ENCODE assay signal across 10 cellular contexts in genomic region chr3:37946531-37946889, GRCh38. TPM values are rescaled to one million over a fixed set of nuclear protein-coding genes. Genes with fewer than 3 reads are reported as not detected.
DNase-seq lines count a peak whose midpoint lies in the region; ATAC-seq and TF ChIP-seq lines count a peak whose summit lies in the region.
"Had no signal": no experiment of that assay in that cellular context is flagged by ENCODE, and none has a peak within 500 bp of the region (broad histone marks: within the 10 kb centered on the region; RNA-seq: fewer than 3 reads in every experiment).

No MANE protein-coding gene starts in this region.

- no peak for TF ChIP-seq POLR2A in HCT116 (IDR thresholded peaks at IDR 0.05; ENCODE audit: borderline replicate concordance, extremely low read depth, insufficient read depth, insufficient read length)

- H3K27ac ChIP-seq in HCT116 (ENCODE audit: low read depth, low read length): peak overlapping the region; percentile 71

- H3K4me3 ChIP-seq in HCT116 (replicated peaks in 1 of 2; ENCODE audit: low read depth in 1 of 2, low read length in 2 of 2): peak overlapping the region in 1 of 2 experiments; percentile 28; a peak in 1 of 4 replicates

- POLR2A ChIA-PET in HCT116 (lab: Charles Lee): no interaction called here

- no peaks in the 10 kb centered on the region for H3K36me3 ChIP-seq in HCT116 (ENCODE audit: control insufficient read depth in 1 of 2, insufficient read depth in 2 of 2, low read length in 2 of 2)

- no TSS peak for BruUV-seq in HCT116 (replicated peaks; lab: Mats Ljungman, UMichigan)

- TF ChIP-seq RAD21 in HCT116 (IDR thresholded peaks at IDR 0.05; ENCODE audit: low read depth): no peak

- H3K27me3 Mint-ChIP-seq in brain: no peaks in the 10 kb centered on the region
- H3K27me3 Mint-ChIP-seq in activated naive CD4-positive, alpha-beta T cell treated with anti-CD3 and anti-CD28 coated beads, Interleukin-2, amount 10 ng/mL, durations not matched to agents 7 days and 5 days: no peaks in the 10 kb centered on the region

- H3K36me3 Mint-ChIP-seq in brain: peaks cover 37% of the 10 kb centered on the region
- H3K36me3 Mint-ChIP-seq in stimulated activated effector memory CD8-positive, alpha-beta T cell treated with anti-CD3 and anti-CD28 coated beads, Interleukin-12 subunit alpha, Interleukin-12 subunit beta, amount 100 ng/mL, for 72 hours: no peaks in the 10 kb centered on the region
- no peaks in the 10 kb centered on the region for H3K36me3 Mint-ChIP-seq in activated naive CD4-positive, alpha-beta T cell treated with anti-CD3 and anti-CD28 coated beads, Interleukin-2, amount 10 ng/mL, durations not matched to agents 7 days and 5 days
- H3K36me3 Mint-ChIP-seq: activated naive CD8-positive, alpha-beta T cell had no signal

- H3K4me2 ChIP-seq in HCT116 (ENCODE audit: low read length): peak overlapping the region; percentile 74

- H3K9me2 ChIP-seq in HCT116 (ENCODE audit: insufficient read depth): no peaks in the 10 kb centered on the region

- H3K79me2 ChIP-seq in HCT116 (ENCODE audit: insufficient read depth, low read length): no peaks in the 10 kb centered on the region

- no peak for TF ChIP-seq CTCF in HCT116 (IDR thresholded peaks at IDR 0.05 in 2 of 3, conservative IDR thresholded peaks at IDR 0.05 in 1 of 3; ENCODE audit: borderline replicate concordance in 1 of 3, insufficient read depth in 1 of 3, low read depth in 2 of 3, low read length in 2 of 3)
- TF ChIP-seq CTCF in brain (conservative IDR thresholded peaks at IDR 0.05): no peak

- no peak overlapping the region for H2AFZ ChIP-seq in HCT116 (ENCODE audit: low read depth, low read length, poor library complexity, severe bottlenecking)

- RAD21 ChIA-PET in HCT116 (lab: Charles Lee; ENCODE audit: low non-redundant PET in 1 of 2, low total read pairs in 2 of 2, uncharacterized antibody in 2 of 2, unreplicated experiment in 2 of 2): no interaction called here

- H3K9me3 Mint-ChIP-seq in brain: peaks cover 0 to under 1% (median 0%) of the 10 kb centered on the region in 5 experiments
- H3K9me3 Mint-ChIP-seq in stimulated activated effector memory CD8-positive, alpha-beta T cell treated with anti-CD3 and anti-CD28 coated beads, Interleukin-12 subunit alpha, Interleukin-12 subunit beta, amount 100 ng/mL, for 72 hours: no peaks in the 10 kb centered on the region
- no peaks in the 10 kb centered on the region for H3K9me3 Mint-ChIP-seq in activated naive CD4-positive, alpha-beta T cell treated with anti-CD3 and anti-CD28 coated beads, Interleukin-2, amount 10 ng/mL, durations not matched to agents 7 days and 5 days

- peak overlapping the region; percentile 40 for H3K9ac ChIP-seq in HCT116 (ENCODE audit: low read length)

- peaks cover 56% of the 10 kb centered on the region in 2 experiments for H3K4me1 ChIP-seq in HCT116 (ENCODE audit: control insufficient read depth in 1 of 2, insufficient read depth in 2 of 2, low read length in 2 of 2)

- no peak overlapping the region for H3K4me3 Mint-ChIP-seq in brain
- no peak overlapping the region for H3K4me3 Mint-ChIP-seq in stimulated activated effector memory CD8-positive, alpha-beta T cell treated with anti-CD3 and anti-CD28 coated beads, Interleukin-12 subunit alpha, Interleukin-12 subunit beta, amount 100 ng/mL, for 72 hours
- no peak overlapping the region for H3K4me3 Mint-ChIP-seq in activated naive CD4-positive, alpha-beta T cell treated with anti-CD3 and anti-CD28 coated beads, Interleukin-2, amount 10 ng/mL, durations not matched to agents 7 days and 5 days
- H3K4me3 Mint-ChIP-seq: activated naive CD8-positive, alpha-beta T cell had no signal

- H3K4me1 Mint-ChIP-seq in brain: peaks cover 48% of the 10 kb centered on the region
- H3K4me1 Mint-ChIP-seq in stimulated activated effector memory CD8-positive, alpha-beta T cell treated with anti-CD3 and anti-CD28 coated beads, Interleukin-12 subunit alpha, Interleukin-12 subunit beta, amount 100 ng/mL, for 72 hours: peaks cover 7% of the 10 kb centered on the region
- peaks cover 2% of the 10 kb centered on the region for H3K4me1 Mint-ChIP-seq in activated naive CD4-positive, alpha-beta T cell treated with anti-CD3 and anti-CD28 coated beads, Interleukin-2, amount 10 ng/mL, durations not matched to agents 7 days and 5 days

- CTCF ChIA-PET in HCT116 (lab: Charles Lee): no interaction called here
- CTCF ChIA-PET in activated naive CD4-positive, alpha-beta T cell treated with anti-CD3 and anti-CD28 coated beads, Interleukin-2, amount 10 ng/mL, durations not matched to agents 7 days and 5 days (lab: Charles Lee): no interaction called here

- H3K27me3 ChIP-seq in HCT116 (ENCODE audit: insufficient read depth, low read length): no peaks in the 10 kb centered on the region

- ATAC-seq in HCT116: no peak; the same call in 1 of the 2 replicates
- ATAC-seq in left lobe of liver: no peak
- ATAC-seq in stimulated activated effector memory CD8-positive, alpha-beta T cell treated with anti-CD3 and anti-CD28 coated beads, Interleukin-12 subunit alpha, Interleukin-12 subunit beta, amount 100 ng/mL, for 72 hours: peak; percentile 24
- no peak for ATAC-seq in GM21447 (IDR thresholded peaks at IDR 0.05; ENCODE audit: unreplicated experiment)

- no peaks in the 10 kb centered on the region for H4K20me1 ChIP-seq in HCT116 (ENCODE audit: insufficient read depth)

- intact Hi-C loops in HCT116 (cut with micrococcal nuclease): no loop called here

- peak overlapping the region in 4 of 5 experiments; percentile 47 to 93 (median 71) for H3K27ac Mint-ChIP-seq in brain
- H3K27ac Mint-ChIP-seq in stimulated activated effector memory CD8-positive, alpha-beta T cell treated with anti-CD3 and anti-CD28 coated beads, Interleukin-12 subunit alpha, Interleukin-12 subunit beta, amount 100 ng/mL, for 72 hours: no peak overlapping the region
- H3K27ac Mint-ChIP-seq in activated naive CD4-positive, alpha-beta T cell treated with anti-CD3 and anti-CD28 coated beads, Interleukin-2, amount 10 ng/mL, durations not matched to agents 7 days and 5 days: no peak overlapping the region
- H3K27ac Mint-ChIP-seq: activated naive CD8-positive, alpha-beta T cell had no signal

- no peaks in the 10 kb centered on the region for H3K9me3 ChIP-seq in HCT116 (ENCODE audit: control insufficient read depth in 1 of 2, insufficient read depth in 1 of 2, low read depth in 1 of 2, low read length in 2 of 2)

- DNase-seq in HCT116 (ENCODE audit: low read depth, low spot score) (no peak), left lobe of liver (ENCODE audit: low spot score) (peak; percentile 27), NOMO-1 (lab: John Stamatoyannopoulos, UW; ENCODE audit: unreplicated experiment in 2 of 2) (no peak), NCI-H446 treated with DMSO at 0.1 percent for 48 hours (lab: John Stamatoyannopoulos, UW) (no peak)
- no peak for DNase-seq in stimulated activated effector memory CD8-positive, alpha-beta T cell treated with anti-CD3 and anti-CD28 coated beads, Interleukin-12 subunit alpha, Interleukin-12 subunit beta, amount 100 ng/mL, for 72 hours (ENCODE audit: low spot score in 2 of 2)
- DNase-seq in activated naive CD4-positive, alpha-beta T cell treated with anti-CD3 and anti-CD28 coated beads, Interleukin-2, amount 10 ng/mL, durations not matched to agents 7 days and 5 days: no peak
- DNase-seq: T-helper 9 cell had no signal

TF ChIP-seq in HCT116, 20 proteins besides CTCF, POLR2A, EP300 and RAD21 (continues in another document):
- TF ChIP-seq, protein P1, sequence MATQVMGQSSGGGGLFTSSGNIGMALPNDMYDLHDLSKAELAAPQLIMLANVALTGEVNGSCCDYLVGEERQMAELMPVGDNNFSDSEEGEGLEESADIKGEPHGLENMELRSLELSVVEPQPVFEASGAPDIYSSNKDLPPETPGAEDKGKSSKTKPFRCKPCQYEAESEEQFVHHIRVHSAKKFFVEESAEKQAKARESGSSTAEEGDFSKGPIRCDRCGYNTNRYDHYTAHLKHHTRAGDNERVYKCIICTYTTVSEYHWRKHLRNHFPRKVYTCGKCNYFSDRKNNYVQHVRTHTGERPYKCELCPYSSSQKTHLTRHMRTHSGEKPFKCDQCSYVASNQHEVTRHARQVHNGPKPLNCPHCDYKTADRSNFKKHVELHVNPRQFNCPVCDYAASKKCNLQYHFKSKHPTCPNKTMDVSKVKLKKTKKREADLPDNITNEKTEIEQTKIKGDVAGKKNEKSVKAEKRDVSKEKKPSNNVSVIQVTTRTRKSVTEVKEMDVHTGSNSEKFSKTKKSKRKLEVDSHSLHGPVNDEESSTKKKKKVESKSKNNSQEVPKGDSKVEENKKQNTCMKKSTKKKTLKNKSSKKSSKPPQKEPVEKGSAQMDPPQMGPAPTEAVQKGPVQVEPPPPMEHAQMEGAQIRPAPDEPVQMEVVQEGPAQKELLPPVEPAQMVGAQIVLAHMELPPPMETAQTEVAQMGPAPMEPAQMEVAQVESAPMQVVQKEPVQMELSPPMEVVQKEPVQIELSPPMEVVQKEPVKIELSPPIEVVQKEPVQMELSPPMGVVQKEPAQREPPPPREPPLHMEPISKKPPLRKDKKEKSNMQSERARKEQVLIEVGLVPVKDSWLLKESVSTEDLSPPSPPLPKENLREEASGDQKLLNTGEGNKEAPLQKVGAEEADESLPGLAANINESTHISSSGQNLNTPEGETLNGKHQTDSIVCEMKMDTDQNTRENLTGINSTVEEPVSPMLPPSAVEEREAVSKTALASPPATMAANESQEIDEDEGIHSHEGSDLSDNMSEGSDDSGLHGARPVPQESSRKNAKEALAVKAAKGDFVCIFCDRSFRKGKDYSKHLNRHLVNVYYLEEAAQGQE (IDR thresholded peaks at IDR 0.05; ENCODE audit: low read depth): no peak
- TF ChIP-seq ZNF274 (IDR thresholded peaks at IDR 0.05; ENCODE audit: low read depth, low read length): no peak
- no peak for TF ChIP-seq TCF7L2 (IDR thresholded peaks at IDR 0.05; ENCODE audit: borderline replicate concordance, extremely low read depth, insufficient read depth, insufficient read length)
- no peak for TF ChIP-seq ATF3 (IDR thresholded peaks at IDR 0.05)
- no peak for TF ChIP-seq SRF (IDR thresholded peaks at IDR 0.05; ENCODE audit: low read depth)
- TF ChIP-seq CBX3 (IDR thresholded peaks at IDR 0.05; ENCODE audit: low read depth): no peak
- TF ChIP-seq, protein P2, sequence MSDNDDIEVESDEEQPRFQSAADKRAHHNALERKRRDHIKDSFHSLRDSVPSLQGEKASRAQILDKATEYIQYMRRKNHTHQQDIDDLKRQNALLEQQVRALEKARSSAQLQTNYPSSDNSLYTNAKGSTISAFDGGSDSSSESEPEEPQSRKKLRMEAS (IDR thresholded peaks at IDR 0.05): no peak
- TF ChIP-seq EGR1 (IDR thresholded peaks at IDR 0.05; ENCODE audit: low read depth): no peak
- TF ChIP-seq ZFX (IDR thresholded peaks at IDR 0.05): no peak
- TF ChIP-seq CEBPB (IDR thresholded peaks at IDR 0.05; ENCODE audit: low read depth): no peak
- no peak for TF ChIP-seq SIN3A (IDR thresholded peaks at IDR 0.05; ENCODE audit: low read depth)

RNA-seq across cellular contexts. Expression of gene VILL, which starts 44.1 kb away (rescaled TPM):
- total RNA-seq in HCT116 (2021; ENCODE audit: unreplicated experiment) (1.2 TPM), left lobe of liver (0.48 TPM)
- polyA plus RNA-seq in HCT116 (2012): 1.3 and 1.5 TPM in 2 replicates
- 5.1 TPM for polyA plus RNA-seq in brain (ENCODE audit: insufficient read depth, low read depth, low replicate concordance)

Comparison
In these comparisons a context has a peak if more than half of its experiments do, and no peak if none do; other contexts are left out.
1. H3K27ac Mint-ChIP-seq: peak in brain (4 of 5); none in stimulated activated effector memory CD8-positive, alpha-beta T cell treated with anti-CD3 and anti-CD28 coated beads, Interleukin-12 subunit alpha, Interleukin-12 subunit beta, amount 100 ng/mL, for 72 hours (single experiment) and activated naive CD4-positive, alpha-beta T cell treated with anti-CD3 and anti-CD28 coated beads, Interleukin-2, amount 10 ng/mL, durations not matched to agents 7 days and 5 days (single experiment).